Comparison of ENCODE assay signal across 36 cellular contexts in the genomic region with DNA sequence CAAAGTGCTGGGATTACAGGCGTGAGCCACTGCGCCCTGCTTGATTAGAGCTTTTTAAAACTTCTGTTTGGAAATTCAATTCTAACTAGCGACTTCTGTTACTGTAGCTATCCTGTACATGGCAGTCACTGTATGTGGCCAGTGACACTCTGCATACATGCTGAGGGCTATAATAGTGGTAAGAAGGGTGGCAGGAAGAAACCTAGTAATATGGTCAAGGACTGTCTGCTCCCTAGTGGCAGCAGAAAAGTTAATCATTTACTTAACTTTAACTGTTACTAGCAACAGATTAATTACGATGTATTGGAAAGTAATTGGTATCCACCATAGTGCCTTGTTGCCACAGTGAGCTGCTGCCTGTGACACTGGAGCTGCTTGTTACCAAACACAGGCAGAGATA.
DNase-seq lines count a peak whose midpoint lies in the region; ATAC-seq, FAIRE-seq and TF ChIP-seq lines count a peak whose summit lies in the region.
"Had no signal": no experiment of that assay in that cellular context is flagged by ENCODE, and none has a peak within 500 bp of the region (broad histone marks: within the 10 kb centered on the region; RNA-seq: fewer than 3 reads in every experiment).

No MANE protein-coding gene starts in this region.

- H3K36me3 Mint-ChIP-seq in activated CD4-positive, alpha-beta T cell treated with anti-CD3 and anti-CD28 coated beads, Interleukin-2, amount 10 ng/mL, durations not matched to agents 24 days and 14 days (ENCODE audit: low read depth): no peaks in the 10 kb centered on the region
- H3K36me3 Mint-ChIP-seq in endothelial cell (ENCODE audit: low read depth, unreplicated experiment): no peaks in the 10 kb centered on the region
- H3K36me3 Mint-ChIP-seq: activated naive CD8-positive, alpha-beta T cell; immature natural killer cell had no signal

- H3K4me2 ChIP-seq in GM12878 (ENCODE audit: control insufficient read depth, insufficient read depth): no peak overlapping the region
- H3K4me2 ChIP-seq: A549, KMS-11 had no signal

- H3K9ac ChIP-seq in GM12878 (ENCODE audit: control insufficient read depth, insufficient read depth, low read length): no peak overlapping the region
- H3K9ac ChIP-seq: KMS-11 had no signal

- H3K27me3 ChIP-seq in GM12878 (replicated peaks in 1 of 2; ENCODE audit: control insufficient read depth in 2 of 2, insufficient read depth in 2 of 2, low read length in 1 of 2) (no peaks in the 10 kb centered on the region), right lobe of liver (no peaks in the 10 kb centered on the region)
- H3K27me3 ChIP-seq: gastrocnemius medialis had no signal

- H3K79me2 ChIP-seq in GM12878 (ENCODE audit: control insufficient read depth, insufficient read depth, low read length): no peaks in the 10 kb centered on the region

- in situ Hi-C loops in GM12878 (cut with MboI): no loop called here

- ATAC-seq in GM12878: peak; percentile 52
- ATAC-seq in right lobe of liver: peak in 3 of 4 donors; percentile 24 to 33 (median 25)
- ATAC-seq: A549, gastrocnemius medialis, Panc1, right cardiac atrium had no signal

- no peak for FAIRE-seq in GM12878 (lab: Jason Lieb, UNC)
- FAIRE-seq: A549, D721Med, GM12891, HTR-8/SVneo had no signal

- H3K9me3 Mint-ChIP-seq in activated CD4-positive, alpha-beta T cell treated with anti-CD3 and anti-CD28 coated beads, Interleukin-2, amount 10 ng/mL, durations not matched to agents 24 days and 14 days: no peaks in the 10 kb centered on the region
- H3K9me3 Mint-ChIP-seq in endothelial cell (ENCODE audit: unreplicated experiment): no peaks in the 10 kb centered on the region
- H3K9me3 Mint-ChIP-seq: T-helper 2 cell treated with Interferon-gamma antibody and Interleukin-4, amounts not matched to agents 5 μg/mL and 100 μg/mL, for 36 hours had no signal

- H3K9me3 ChIP-seq in GM12878 (replicated peaks; ENCODE audit: control insufficient read depth, insufficient read depth, low read length): no peaks in the 10 kb centered on the region
- H3K9me3 ChIP-seq in right lobe of liver: no peaks in the 10 kb centered on the region
- H3K9me3 ChIP-seq: A549, gastrocnemius medialis, thoracic aorta had no signal

- H2AFZ ChIP-seq in GM12878 (ENCODE audit: control insufficient read depth, low read depth, low read length): no peak overlapping the region; the same call in 1 of the 2 replicates

- H3K36me3 ChIP-seq in GM12878 (ENCODE audit: control insufficient read depth in 2 of 2, insufficient read depth in 2 of 2, low read length in 1 of 2) (no peaks in the 10 kb centered on the region), right lobe of liver (no peaks in the 10 kb centered on the region)
- H3K36me3 ChIP-seq: gastrocnemius medialis, thoracic aorta had no signal

- no peaks in the 10 kb centered on the region for H3K4me1 Mint-ChIP-seq in activated CD4-positive, alpha-beta T cell treated with anti-CD3 and anti-CD28 coated beads, Interleukin-2, amount 10 ng/mL, durations not matched to agents 24 days and 14 days
- H3K4me1 Mint-ChIP-seq in endothelial cell (ENCODE audit: unreplicated experiment): peaks cover 3% of the 10 kb centered on the region
- H3K4me1 Mint-ChIP-seq: immature natural killer cell had no signal

- BruUV-seq in GM12878 (replicated peaks; lab: Mats Ljungman, UMichigan): no TSS peak

- H3K27ac ChIP-seq in GM12878 (ENCODE audit: control insufficient read depth, insufficient read depth) (no peak overlapping the region), right lobe of liver (no peak overlapping the region)
- H3K27ac ChIP-seq: A549, gastrocnemius medialis, KMS-11, thoracic aorta had no signal

- CTCF ChIA-PET in GM12878 (lab: Yijun Ruan, JAX): interaction anchor here (0.6 to 1.4 kb wide), 4 partner anchors 10 to 276 kb away, joined by 3 to 8 read pairs (median 3); no protein-coding TSS in a partner anchor

- POLR2A ChIA-PET in GM12878 (lab: Charles Lee): no interaction called here

- SMC1A ChIA-PET in GM12878 (lab: Charles Lee; ENCODE audit: uncharacterized antibody, unreplicated experiment): interaction anchor here (0.7 to 2.1 kb wide), 12 partner anchors 10 to 562 kb away, joined by 3 to 7 read pairs (median 3); no protein-coding TSS in a partner anchor

- H3K4me3 Mint-ChIP-seq in activated CD4-positive, alpha-beta T cell treated with anti-CD3 and anti-CD28 coated beads, Interleukin-2, amount 10 ng/mL, durations not matched to agents 24 days and 14 days: no peak overlapping the region
- H3K4me3 Mint-ChIP-seq in endothelial cell (ENCODE audit: unreplicated experiment): no peak overlapping the region
- H3K4me3 Mint-ChIP-seq: activated naive CD8-positive, alpha-beta T cell; CD4-positive, alpha-beta T cell; immature natural killer cell; stimulated activated naive CD8-positive, alpha-beta T cell treated with anti-CD3 and anti-CD28 coated beads, Interleukin-15, Interleukin-2, amounts not matched to agents 100 ng/mL and 50 ng/mL, for 24 hours; T-helper 2 cell treated with Interferon-gamma antibody and Interleukin-4, amounts not matched to agents 5 μg/mL and 100 μg/mL, for 36 hours had no signal

- no peak for TF ChIP-seq EP300 in GM12878 (IDR thresholded peaks at IDR 0.05; ENCODE audit: borderline replicate concordance in 1 of 2, control insufficient read depth in 1 of 2, low read depth in 2 of 2, low read length in 2 of 2)

- H4K20me1 ChIP-seq in GM12878 (ENCODE audit: control insufficient read depth, insufficient read depth): no peaks in the 10 kb centered on the region

- no peak overlapping the region for H3K27ac Mint-ChIP-seq in activated CD4-positive, alpha-beta T cell treated with anti-CD3 and anti-CD28 coated beads, Interleukin-2, amount 10 ng/mL, durations not matched to agents 24 days and 14 days
- H3K27ac Mint-ChIP-seq in endothelial cell (ENCODE audit: unreplicated experiment): no peak overlapping the region
- H3K27ac Mint-ChIP-seq: activated naive CD8-positive, alpha-beta T cell; CD4-positive, alpha-beta T cell; immature natural killer cell; stimulated activated naive CD8-positive, alpha-beta T cell treated with anti-CD3 and anti-CD28 coated beads, Interleukin-15, Interleukin-2, amounts not matched to agents 100 ng/mL and 50 ng/mL, for 24 hours; T-helper 2 cell treated with Interferon-gamma antibody and Interleukin-4, amounts not matched to agents 5 μg/mL and 100 μg/mL, for 36 hours had no signal

- 81% methylated on average over 4 of the region's 4 CpGs for WGBS in GM12878 (ENCODE audit: insufficient coverage, insufficient replicate concordance, low lambda C conversion rate, missing lambda C conversion rate)
- WGBS in right lobe of liver (ENCODE audit: insufficient coverage, low coverage, low lambda C conversion rate, missing lambda C conversion rate): 84% methylated on average over 4 of the region's 4 CpGs

- no peak for TF ChIP-seq CTCF in GM12878 (IDR thresholded peaks at IDR 0.05 in 2 of 3, conservative IDR thresholded peaks at IDR 0.05 in 1 of 3; ENCODE audit: control insufficient read depth in 2 of 3, extremely low read depth in 1 of 3, insufficient read depth in 1 of 3, low read depth in 3 of 3, low read length in 3 of 3)
- no peak for TF ChIP-seq CTCF in right lobe of liver (IDR thresholded peaks at IDR 0.05)
- TF ChIP-seq CTCF in endothelial cell (IDR thresholded peaks at IDR 0.05; ENCODE audit: unreplicated experiment): no peak

- intact Hi-C loops in GM12878 (cut with micrococcal nuclease; ENCODE audit: unreplicated experiment) (no loop called here), right lobe of liver (cut with DNase I) (no loop called here)
- intact Hi-C loops in activated CD4-positive, alpha-beta T cell treated with anti-CD3 and anti-CD28 coated beads, Interleukin-2, amount 10 ng/mL, durations not matched to agents 24 days and 14 days (cut with micrococcal nuclease): no loop called here

- TF ChIP-seq POLR2A in GM12878 (IDR thresholded peaks at IDR 0.05; ENCODE audit: low read depth, low read length): no peak
- TF ChIP-seq POLR2A in right lobe of liver (IDR thresholded peaks at IDR 0.05): no peak

- no peak overlapping the region for H3K4me3 ChIP-seq in GM12878
- H3K4me3 ChIP-seq in right lobe of liver: no peak overlapping the region
- H3K4me3 ChIP-seq: A549, gastrocnemius medialis, thoracic aorta had no signal

- DNase-seq in DMS53 treated with DMSO at 0.1 percent for 48 hours (lab: John Stamatoyannopoulos, UW; ENCODE audit: unreplicated experiment) (peak; percentile 56), HuH-7 (ENCODE audit: low spot score) (peak; percentile 10), GM12878 (ENCODE audit: low read depth, low spot score) (no peak), right lobe of liver (no peak), Ammon's horn (ENCODE audit: low spot score) (no peak), NCI-H345 (lab: John Stamatoyannopoulos, UW) (no peak), endothelial cell (ENCODE audit: low spot score) (no peak)
- DNase-seq in activated CD4-positive, alpha-beta T cell treated with anti-CD3 and anti-CD28 coated beads, Interleukin-2, amount 10 ng/mL, durations not matched to agents 24 days and 14 days: no peak
- DNase-seq: activated CD4-positive, alpha-beta T cell treated with anti-CD3 and anti-CD28 coated beads for 4 hours; activated CD8-positive, alpha-beta memory T cell treated with anti-CD3 and anti-CD28 coated beads for 24 hours; activated effector memory CD4-positive, alpha-beta T cell treated with anti-CD3 and anti-CD28 coated beads, Interleukin-2, amount 50 U/mL, for 16 hours; activated T-cell treated with anti-CD3 and anti-CD28 coated beads, Interleukin-2, amount 50 U/mL, for 1 hour; AML-193; CD4-positive, alpha-beta T cell; EL; gastrocnemius medialis; hypothalamus; immature natural killer cell; MM.1S; NCI-H1436; NCI-H2081 treated with DMSO at 0.1 percent for 48 hours; NCI-H2227 treated with DMSO at 0.1 percent for 48 hours; NCI-H526 treated with DMSO at 0.1 percent for 48 hours; right cardiac atrium; SHP77 treated with DMSO at 0.1 percent for 48 hours; stimulated activated CD8-positive, alpha-beta memory T cell treated with anti-CD3 and anti-CD28 coated beads, Interleukin-4, amount 100 ng/mL, for 48 hours had no signal

- RAD21 ChIA-PET in GM12878 (lab: Charles Lee; ENCODE audit: unreplicated experiment): interaction anchor here (0.5 to 1.1 kb wide), 3 partner anchors 37 to 285 kb away, joined by 3 read pairs; no protein-coding TSS in a partner anchor

- TF ChIP-seq RAD21 in GM12878 (IDR thresholded peaks at IDR 0.05; ENCODE audit: insufficient read depth, low read depth, low read length): 0 out of 2 replicates have a peak, but pooled peaks have one; percentile 18

- H3K4me1 ChIP-seq in GM12878 (ENCODE audit: control insufficient read depth, insufficient read depth, low read length): 0 out of 2 replicates have a peak, but pooled peaks cover 5% of the 10 kb centered on the region
- H3K4me1 ChIP-seq in right lobe of liver: peaks cover 0 to 9% (median 0%) of the 10 kb centered on the region in 4 donors
- H3K4me1 ChIP-seq: A549, gastrocnemius medialis had no signal

- no peaks in the 10 kb centered on the region for H3K27me3 Mint-ChIP-seq in activated CD4-positive, alpha-beta T cell treated with anti-CD3 and anti-CD28 coated beads, Interleukin-2, amount 10 ng/mL, durations not matched to agents 24 days and 14 days
- H3K27me3 Mint-ChIP-seq in endothelial cell (ENCODE audit: unreplicated experiment): no peaks in the 10 kb centered on the region
- H3K27me3 Mint-ChIP-seq: activated naive CD8-positive, alpha-beta T cell; CD4-positive, alpha-beta T cell; stimulated activated naive CD8-positive, alpha-beta T cell treated with anti-CD3 and anti-CD28 coated beads, Interleukin-15, Interleukin-2, amounts not matched to agents 100 ng/mL and 50 ng/mL, for 24 hours had no signal

Comparison
In these comparisons a context has a peak if more than half of its experiments do, and no peak if none do; other contexts are left out.
1. DNase-seq: peak in DMS53 treated with DMSO at 0.1 percent for 48 hours (single experiment) and HuH-7 (single experiment); none in GM12878 (single experiment), right lobe of liver (0 of 3), activated CD4-positive, alpha-beta T cell treated with anti-CD3 and anti-CD28 coated beads, Interleukin-2, amount 10 ng/mL, durations not matched to agents 24 days and 14 days (single experiment), Ammon's horn (single experiment), NCI-H345 (single experiment) and endothelial cell (single experiment).